In genomic region chr7:55065079-55065478, GRCh38 we compare ENCODE assay signal across 7 cellular contexts. TPM values are rescaled to one million over a fixed set of nuclear protein-coding genes. Genes with fewer than 3 reads are reported as not detected.
A peak's percentile ranks its signal among the peaks of the same experiment; 100 is the strongest.
DNase-seq lines count a peak whose midpoint lies in the region; ATAC-seq and TF ChIP-seq lines count a peak whose summit lies in the region.

No MANE protein-coding gene starts in this region.

- DNase-seq in GM23248 (peak; percentile 100), PC-3 (peak; percentile 89), fibroblast of peridontal ligament (ENCODE audit: extremely low read depth) (peak; percentile 98), NCI-H1092 treated with DMSO at 0.1 percent for 48 hours (lab: John Stamatoyannopoulos, UW) (no peak), 8988T (no peak)
- DNase-seq in stimulated activated CD4-positive, alpha-beta T cell treated with anti-CD3 and anti-CD28 coated beads, Interleukin-2, amount 100 ng/mL, for 48 hours: no peak

- peak overlapping the region; percentile 99 for H3K27ac ChIP-seq in GM23248
- peak overlapping the region; percentile 97 for H3K27ac ChIP-seq in PC-3 (ENCODE audit: low read length)
- peak overlapping the region in 20 of 21 experiments; percentile 2 to 90 (median 66) for H3K27ac ChIP-seq in skin epidermis

- H3K9me2 ChIP-seq in GM23248 (ENCODE audit: insufficient read depth): no peaks in the 10 kb centered on the region
- no peaks in the 10 kb centered on the region for H3K9me2 ChIP-seq in PC-3 (replicated peaks; ENCODE audit: low read length)

- in situ Hi-C loops in GM23248 (cut with MboI): no loop called here

- POLR2A ChIA-PET in PC-3 (lab: Charles Lee; ENCODE audit: unreplicated experiment): interaction anchor here (0.6 to 1.1 kb wide), 4 partner anchors 46 to 381 kb away, joined by 3 to 8 read pairs (median 4); partner anchors contain the start of genes EGFR and SEC61G

- peak overlapping the region; percentile 54 for H3K4me3 ChIP-seq in GM23248
- H3K4me3 ChIP-seq in PC-3 (ENCODE audit: low read length): peak overlapping the region; percentile 46; the same call in 1 of the 2 replicates
- H3K4me3 ChIP-seq in skin epidermis: no peak overlapping the region

- intact Hi-C loops in PC-3 (cut with micrococcal nuclease): loop anchor here (1.0 to 5.0 kb wide), 6 partner anchors 44 to 293 kb away; no protein-coding TSS in a partner anchor

- WGBS in GM23248 (ENCODE audit: low coverage in 1 of 2, low lambda C conversion rate in 2 of 2, missing lambda C conversion rate in 2 of 2), 2 experiments: 1 to 3% methylated on average over 4 of the region's 4 CpGs

- TF ChIP-seq CTCF in PC-3 (conservative IDR thresholded peaks at IDR 0.05; ENCODE audit: low read depth, low read length): no peak

- H3K36me3 ChIP-seq in GM23248 (ENCODE audit: low read depth): no peaks in the 10 kb centered on the region
- H3K36me3 ChIP-seq in PC-3 (ENCODE audit: low read depth, low read length): peaks cover 35% of the 10 kb centered on the region

- H3K4me1 ChIP-seq in GM23248 (ENCODE audit: insufficient read depth): peaks cover 76% of the 10 kb centered on the region
- H3K4me1 ChIP-seq in PC-3 (ENCODE audit: insufficient read depth, low read length): peaks cover 48% of the 10 kb centered on the region

- CTCF ChIA-PET in PC-3 (lab: Charles Lee): interaction anchor here (1.3 kb wide), 1 partner anchor 21 kb away, joined by 7 read pairs; no protein-coding TSS in a partner anchor

- H3K27me3 ChIP-seq in GM23248 (replicated peaks; ENCODE audit: insufficient read depth): no peaks in the 10 kb centered on the region
- H3K27me3 ChIP-seq in PC-3 (ENCODE audit: low read length): no peaks in the 10 kb centered on the region

- no peaks in the 10 kb centered on the region for H4K20me1 ChIP-seq in GM23248 (ENCODE audit: insufficient read depth)
- H4K20me1 ChIP-seq in PC-3 (ENCODE audit: low read length): no peaks in the 10 kb centered on the region

- H3F3A ChIP-seq in GM23248 (ENCODE audit: insufficient read depth) (peaks cover 85% of the 10 kb centered on the region), PC-3 (ENCODE audit: low read length, unreplicated experiment) (peaks cover 9% of the 10 kb centered on the region)

- ATAC-seq in PC-3: peak; percentile 88

- H3K9me3 ChIP-seq in GM23248 (ENCODE audit: low read depth) (no peaks in the 10 kb centered on the region), PC-3 (ENCODE audit: low read length) (no peaks in the 10 kb centered on the region)

- H3K79me2 ChIP-seq in GM23248 (ENCODE audit: insufficient read depth) (peaks cover 76% of the 10 kb centered on the region), PC-3 (ENCODE audit: low read length) (peaks cover 77% of the 10 kb centered on the region)

- H3K4me2 ChIP-seq in GM23248 (ENCODE audit: unreplicated experiment) (peak overlapping the region; percentile 63), PC-3 (ENCODE audit: low read length) (peak overlapping the region; percentile 77)

- H3K9ac ChIP-seq in GM23248: peak overlapping the region; percentile 85
- peak overlapping the region; percentile 74 for H3K9ac ChIP-seq in PC-3 (ENCODE audit: low read length)

- H2AFZ ChIP-seq in GM23248 (no peak overlapping the region), PC-3 (ENCODE audit: low read length) (no peak overlapping the region)

- BruUV-seq in PC-3 (replicated peaks; lab: Mats Ljungman, UMichigan): no TSS peak

RNA-seq across cellular contexts. Expression of gene EGFR, which starts 46.3 kb away (rescaled TPM):
- 53.5 and 55.0 TPM in 2 replicates for total RNA-seq in GM23248 (2014; rRNA removed; shearing (Covaris generic))
- 48.7 and 50.9 TPM in 2 replicates for polyA plus RNA-seq in GM23248 (2016; fragmentation: Nextera tagmentation; extraction: Ambion mirVana)
- 50.0 and 64.6 TPM in 2 replicates for total RNA-seq in PC-3 (2014; rRNA removed)

Comparison
In these comparisons a context has a peak if more than half of its experiments do, and no peak if none do; other contexts are left out.
1. DNase-seq: peak in GM23248 (single experiment), PC-3 (single experiment) and fibroblast of peridontal ligament (single experiment); none in NCI-H1092 treated with DMSO at 0.1 percent for 48 hours (single experiment), stimulated activated CD4-positive, alpha-beta T cell treated with anti-CD3 and anti-CD28 coated beads, Interleukin-2, amount 100 ng/mL, for 48 hours (0 of 2) and 8988T (single experiment).
2. H3K4me3 ChIP-seq: peak in GM23248 (single experiment) and PC-3 (single experiment); none in skin epidermis (0 of 7).
3. Peak in every context shown above with its lines, with median percentiles within 50 percentile points of each other: H3K27ac ChIP-seq.